In genomic region chrX:153922286-153922573, GRCh38 we compare ENCODE assay signal across 19 cellular contexts. TPM values are rescaled to one million over a fixed set of nuclear protein-coding genes. Genes with fewer than 3 reads are reported as not detected.
DNase-seq lines count a peak whose midpoint lies in the region; ATAC-seq, FAIRE-seq and TF ChIP-seq lines count a peak whose summit lies in the region.
"Had no signal": no experiment of that assay in that cellular context is flagged by ENCODE, and none has a peak within 500 bp of the region (broad histone marks: within the 10 kb centered on the region; RNA-seq: fewer than 3 reads in every experiment).

No MANE protein-coding gene starts in this region.

- no peak overlapping the region for H3K4me3 ChIP-seq in GM12878
- H3K4me3 ChIP-seq in sigmoid colon, result no peak overlapping the region
- H3K4me3 ChIP-seq: SJSA1, thoracic aorta had no signal

- CTCF ChIA-PET in activated CD8-positive, alpha-beta memory T cell treated with anti-CD3 and anti-CD28 coated beads, Interleukin-2, amount 10 ng/mL, durations not matched to agents 7 days and 5 days (lab: Charles Lee), result interaction anchor here (1.5 to 10.2 kb wide), 4 partner anchors 10 to 47 kb away, joined by 5 to 190 read pairs (median 28); partner anchors contain the start of genes HCFC1, NAA10 and RENBP
- CTCF ChIA-PET in GM12878 (lab: Yijun Ruan, JAX), result interaction anchor here (1.2 to 8.7 kb wide), 7 partner anchors 11 to 91 kb away, joined by 3 to 172 read pairs (median 6); partner anchors contain the start of gene RENBP

- peaks cover 38% of the 10 kb centered on the region for H3K36me3 Mint-ChIP-seq in activated CD8-positive, alpha-beta memory T cell treated with anti-CD3 and anti-CD28 coated beads, Interleukin-2, amount 10 ng/mL, durations not matched to agents 7 days and 5 days

- H3K9me3 ChIP-seq in KOPT-K1 (ENCODE audit: insufficient read depth, low read length, poor library complexity, severe bottlenecking) (no peaks in the 10 kb centered on the region), GM12878 (replicated peaks; ENCODE audit: control insufficient read depth, insufficient read depth, low read length) (no peaks in the 10 kb centered on the region), sigmoid colon (no peaks in the 10 kb centered on the region)
- H3K9me3 ChIP-seq: SJSA1, thoracic aorta had no signal

- TF ChIP-seq POLR2A in GM12878 (IDR thresholded peaks at IDR 0.05; ENCODE audit: low read depth, low read length) (no peak), sigmoid colon (IDR thresholded peaks at IDR 0.05) (no peak)

- H3K4me3 Mint-ChIP-seq in activated CD8-positive, alpha-beta memory T cell treated with anti-CD3 and anti-CD28 coated beads, Interleukin-2, amount 10 ng/mL, durations not matched to agents 7 days and 5 days, result peak overlapping the region; percentile 85
- H3K4me3 Mint-ChIP-seq: mesothelial cell of epicardium had no signal

- POLR2A ChIA-PET in GM12878 (lab: Charles Lee), result interaction anchor here (0.6 kb wide), 1 partner anchor 535 kb away, joined by 3 read pairs; no protein-coding TSS in a partner anchor

- intact Hi-C loops in GM12878 (cut with micrococcal nuclease; ENCODE audit: unreplicated experiment) (no loop called here), sigmoid colon (cut with DNase I) (loop anchor here (2.0 kb wide), 1 partner anchor 93 kb away; no protein-coding TSS in a partner anchor)

- no peaks in the 10 kb centered on the region for H3K9me3 Mint-ChIP-seq in activated CD8-positive, alpha-beta memory T cell treated with anti-CD3 and anti-CD28 coated beads, Interleukin-2, amount 10 ng/mL, durations not matched to agents 7 days and 5 days (ENCODE audit: low read depth)
- H3K9me3 Mint-ChIP-seq: mesothelial cell of epicardium had no signal

- 37% methylated on average over 3 of the region's 7 CpGs for WGBS in GM12878 (ENCODE audit: insufficient coverage, insufficient replicate concordance, low lambda C conversion rate, missing lambda C conversion rate)
- WGBS in sigmoid colon, 2 donors, result 47 to 70% methylated on average over 7 of the region's 7 CpGs

- TF ChIP-seq RAD21 in GM12878 (IDR thresholded peaks at IDR 0.05; ENCODE audit: insufficient read depth, low read depth, low read length), result no peak

- H3K27me3 ChIP-seq in GM12878 (replicated peaks in 1 of 2; ENCODE audit: control insufficient read depth in 2 of 2, insufficient read depth in 2 of 2, low read length in 1 of 2) (0 out of 4 replicates have a peak, but pooled peaks cover 0 to 1% of the 10 kb centered on the region in 2 experiments), sigmoid colon (no peaks in the 10 kb centered on the region)
- H3K27me3 ChIP-seq: SJSA1 had no signal

- H3K36me3 ChIP-seq in KOPT-K1 (ENCODE audit: insufficient read depth, low read length), result peaks cover 45% of the 10 kb centered on the region
- peaks cover 0 to 3% of the 10 kb centered on the region in 2 experiments; a peak in 1 of 4 replicates for H3K36me3 ChIP-seq in GM12878 (ENCODE audit: control insufficient read depth in 2 of 2, insufficient read depth in 2 of 2, low read length in 1 of 2)
- H3K36me3 ChIP-seq in sigmoid colon, result no peaks in the 10 kb centered on the region
- H3K36me3 ChIP-seq: SJSA1, thoracic aorta had no signal

- H2AFZ ChIP-seq in GM12878 (ENCODE audit: control insufficient read depth, low read depth, low read length), result no peak overlapping the region
- H2AFZ ChIP-seq: parathyroid adenoma had no signal

- FAIRE-seq in GM12878 (lab: Jason Lieb, UNC), result no peak
- FAIRE-seq: colon, kidney, TTC549 had no signal

- RAD21 ChIA-PET in GM12878 (lab: Charles Lee; ENCODE audit: unreplicated experiment), result interaction anchor here (1.3 to 3.8 kb wide), 4 partner anchors 24 to 96 kb away, joined by 3 to 59 read pairs (median 4); partner anchors contain the start of gene RENBP

- peak overlapping the region; percentile 100 for H3K27ac ChIP-seq in KOPT-K1 (ENCODE audit: low read depth, low read length, poor library complexity, severe bottlenecking)
- H3K27ac ChIP-seq in GM12878 (ENCODE audit: control insufficient read depth, insufficient read depth), result no peak overlapping the region
- peak overlapping the region in 3 of 4 donors; percentile 59 to 65 (median 63) for H3K27ac ChIP-seq in sigmoid colon
- H3K27ac ChIP-seq: epithelial cell of prostate, parathyroid adenoma, SJSA1, thoracic aorta had no signal

- H3K27me3 Mint-ChIP-seq in activated CD8-positive, alpha-beta memory T cell treated with anti-CD3 and anti-CD28 coated beads, Interleukin-2, amount 10 ng/mL, durations not matched to agents 7 days and 5 days, result no peaks in the 10 kb centered on the region

- TF ChIP-seq EP300 in GM12878 (IDR thresholded peaks at IDR 0.05; ENCODE audit: borderline replicate concordance in 1 of 2, control insufficient read depth in 1 of 2, low read depth in 2 of 2, low read length in 2 of 2) (no peak), sigmoid colon (IDR thresholded peaks at IDR 0.05) (no peak)

- H3K4me1 ChIP-seq in GM12878 (ENCODE audit: control insufficient read depth, insufficient read depth, low read length), result peaks cover 9% of the 10 kb centered on the region; the same call in 1 of the 2 replicates
- peaks cover 0 to 36% (median 29%) of the 10 kb centered on the region in 4 donors for H3K4me1 ChIP-seq in sigmoid colon

- no peak for ATAC-seq in activated CD8-positive, alpha-beta memory T cell treated with anti-CD3 and anti-CD28 coated beads, Interleukin-2, amount 10 ng/mL, durations not matched to agents 7 days and 5 days
- ATAC-seq in GM12878, result no peak
- ATAC-seq: HCT116 had no signal

- no peaks in the 10 kb centered on the region for H4K20me1 ChIP-seq in GM12878 (ENCODE audit: control insufficient read depth, insufficient read depth)

- H3K27ac Mint-ChIP-seq in activated CD8-positive, alpha-beta memory T cell treated with anti-CD3 and anti-CD28 coated beads, Interleukin-2, amount 10 ng/mL, durations not matched to agents 7 days and 5 days, result peak overlapping the region; percentile 94
- H3K27ac Mint-ChIP-seq: mesothelial cell of epicardium had no signal

- H3K4me2 ChIP-seq in GM12878 (ENCODE audit: control insufficient read depth, insufficient read depth), result peak overlapping the region; percentile 13; the same call in 1 of the 2 replicates

- H3K9ac ChIP-seq in GM12878 (ENCODE audit: control insufficient read depth, insufficient read depth, low read length), result no peak overlapping the region
- H3K9ac ChIP-seq: parathyroid adenoma had no signal

- TF ChIP-seq CTCF in GM12878 (IDR thresholded peaks at IDR 0.05 in 2 of 3, conservative IDR thresholded peaks at IDR 0.05 in 1 of 3; ENCODE audit: control insufficient read depth in 2 of 3, extremely low read depth in 1 of 3, insufficient read depth in 1 of 3, low read depth in 3 of 3, low read length in 3 of 3), result no peak
- TF ChIP-seq CTCF in sigmoid colon (IDR thresholded peaks at IDR 0.05), result no peak

- BruUV-seq in GM12878 (replicated peaks; lab: Mats Ljungman, UMichigan), result no TSS peak

- SMC1A ChIA-PET in GM12878 (lab: Charles Lee; ENCODE audit: uncharacterized antibody, unreplicated experiment), result interaction anchor here (5.5 kb wide), 1 partner anchor 26 kb away, joined by 61 read pairs; no protein-coding TSS in a partner anchor

- peaks cover 24% of the 10 kb centered on the region for H3K4me1 Mint-ChIP-seq in activated CD8-positive, alpha-beta memory T cell treated with anti-CD3 and anti-CD28 coated beads, Interleukin-2, amount 10 ng/mL, durations not matched to agents 7 days and 5 days

- peaks cover 33% of the 10 kb centered on the region for H3K79me2 ChIP-seq in GM12878 (ENCODE audit: control insufficient read depth, insufficient read depth, low read length)
- H3K79me2 ChIP-seq: parathyroid adenoma had no signal

- in situ Hi-C loops in GM12878 (cut with MboI), result loop anchor here (10.0 kb wide), 1 partner anchor 63 kb away; no protein-coding TSS in a partner anchor

- DNase-seq in activated CD8-positive, alpha-beta memory T cell treated with anti-CD3 and anti-CD28 coated beads, Interleukin-2, amount 10 ng/mL, durations not matched to agents 7 days and 5 days, result no peak
- DNase-seq in activated CD8-positive, alpha-beta memory T cell treated with anti-CD3 and anti-CD28 coated beads, Interleukin-2, amount 50 U/mL, for 4 hours, result no peak
- DNase-seq in GM12878 (ENCODE audit: low read depth, low spot score) (no peak), sigmoid colon (no peak), NCI-H187 treated with DMSO at 0.1 percent for 48 hours (lab: John Stamatoyannopoulos, UW) (no peak), putamen (ENCODE audit: low spot score) (no peak)
- no peak for DNase-seq in stimulated activated CD8-positive, alpha-beta memory T cell treated with anti-CD3 and anti-CD28 coated beads, Interleukin-4, amount 100 ng/mL, for 48 hours
- DNase-seq: NCI-H1417 treated with DMSO at 0.1 percent for 48 hours had no signal

RNA-seq across cellular contexts. Expression of gene ARHGAP4, which starts 3.8 kb away (rescaled TPM):
- total RNA-seq in activated CD8-positive, alpha-beta memory T cell treated with anti-CD3 and anti-CD28 coated beads, Interleukin-2, amount 10 ng/mL, durations not matched to agents 7 days and 5 days, result 100 to 1,000 TPM; 188 to 300 TPM
- total RNA-seq in GM12878 (2013; cell fraction: nucleolus; rRNA removed), result 91.6 and 99.6 TPM in 2 replicates
- total RNA-seq in GM12878 (2014; rRNA removed) (77.1 and 92.8 TPM in 2 replicates), GM12878 (2014; rRNA removed; fragmentation: Illumina TruSeq; extraction: Trizol) (19.0 and 19.5 TPM in 2 replicates), GM12878 (2021) (112 and 120 TPM in 2 replicates), sigmoid colon (10 to 100 TPM; 12.4 to 27.4 (median 16.3) TPM)
- 15.0 TPM for polyA plus RNA-seq in GM12878 (2011; ENCODE audit: low read depth)
- polyA plus RNA-seq in GM12878 (2011; rRNA removed) (8.5 and 22.0 TPM in 2 replicates), GM12878 (2014; fragmentation: Illumina TruSeq; extraction: Trizol) (2.2 and 14.6 TPM in 2 replicates), GM12878 (2014; fragmentation: Nextera tagmentation; extraction: Ambion mirVana) (1 to 10 TPM in 1 of 2 experiments, under 1 TPM in 1; 0.71 to 6.0 TPM), GM12878 (2014; rRNA removed) (102 and 116 TPM in 2 replicates), GM12878 (2016; fragmentation: Nextera tagmentation; extraction: Ambion mirVana) (10 to 100 TPM; 66.6 to 81.6 TPM), sigmoid colon (100 to 1,000 TPM in 1 of 3 donors, 10 to 100 TPM in 1, 1 to 10 TPM in 1; 8.4 to 122 (median 17.3) TPM)
- polyA plus RNA-seq in GM12878 (2011; cell fraction: cytosol; rRNA removed), result 33.8 and 45.0 TPM in 2 replicates
- polyA plus RNA-seq in GM12878 (2011; cell fraction: nucleus; rRNA removed), result 299 and 365 TPM in 2 replicates
- 51.0 and 62.3 TPM in 2 replicates for polyA plus RNA-seq in GM12878 (2012)
- polyA minus RNA-seq in GM12878 (2011; rRNA and poly(A)+ RNA removed), result 9.7 and 37.3 TPM in 2 replicates
- polyA minus RNA-seq in GM12878 (2011; cell fraction: cytosol; rRNA and poly(A)+ RNA removed), result 23.3 and 31.5 TPM in 2 replicates
- 47.1 and 68.5 TPM in 2 replicates for polyA minus RNA-seq in GM12878 (2011; cell fraction: nucleus; rRNA and poly(A)+ RNA removed)

RNA-seq across cellular contexts. Expression of gene NAA10, which starts 12.6 kb away (rescaled TPM):
- 100 to 1,000 TPM in 1 of 2 experiments, 10 to 100 TPM in 1; 92.8 to 115 TPM for total RNA-seq in activated CD8-positive, alpha-beta memory T cell treated with anti-CD3 and anti-CD28 coated beads, Interleukin-2, amount 10 ng/mL, durations not matched to agents 7 days and 5 days
- 17.5 and 20.3 TPM in 2 replicates for total RNA-seq in GM12878 (2013; cell fraction: nucleolus; rRNA removed)
- total RNA-seq in GM12878 (2014; rRNA removed) (82.6 and 100 TPM in 2 replicates), GM12878 (2014; rRNA removed; fragmentation: Illumina TruSeq; extraction: Trizol) (59.6 and 69.5 TPM in 2 replicates), GM12878 (2021) (113 and 123 TPM in 2 replicates), sigmoid colon (100 to 1,000 TPM in 1 of 4 donors, 10 to 100 TPM in 3; 57.4 to 113 (median 79.2) TPM)
- 40.6 TPM for polyA plus RNA-seq in GM12878 (2011; ENCODE audit: low read depth)
- polyA plus RNA-seq in GM12878 (2011; rRNA removed) (25.4 and 45.1 TPM in 2 replicates), GM12878 (2014; fragmentation: Illumina TruSeq; extraction: Trizol) (88.7 and 97.7 TPM in 2 replicates), GM12878 (2014; fragmentation: Nextera tagmentation; extraction: Ambion mirVana) (10 to 100 TPM in 1 of 2 experiments, 1 to 10 TPM in 1; 7.9 to 26.6 TPM), GM12878 (2014; rRNA removed) (158 TPM in 2 replicates), GM12878 (2016; fragmentation: Nextera tagmentation; extraction: Ambion mirVana) (100 to 1,000 TPM; 209 to 212 TPM), sigmoid colon (100 to 1,000 TPM in 1 of 3 donors, 10 to 100 TPM in 2; 78.6 to 128 (median 84.7) TPM)
- polyA plus RNA-seq in GM12878 (2011; cell fraction: cytosol; rRNA removed), result 77.8 and 104 TPM in 2 replicates
- 54.2 and 67.6 TPM in 2 replicates for polyA plus RNA-seq in GM12878 (2011; cell fraction: nucleus; rRNA removed)
- polyA plus RNA-seq in GM12878 (2012), result 64.3 and 68.0 TPM in 2 replicates
- polyA minus RNA-seq in GM12878 (2011; rRNA and poly(A)+ RNA removed), result 31.8 and 50.4 TPM in 2 replicates
- polyA minus RNA-seq in GM12878 (2011; cell fraction: cytosol; rRNA and poly(A)+ RNA removed), result 17.2 and 25.0 TPM in 2 replicates
- 13.3 and 24.4 TPM in 2 replicates for polyA minus RNA-seq in GM12878 (2011; cell fraction: nucleus; rRNA and poly(A)+ RNA removed)

RNA-seq across cellular contexts. Expression of gene AVPR2, which starts 17.8 kb away (rescaled TPM):
- total RNA-seq in activated CD8-positive, alpha-beta memory T cell treated with anti-CD3 and anti-CD28 coated beads, Interleukin-2, amount 10 ng/mL, durations not matched to agents 7 days and 5 days, result not detected
- total RNA-seq in GM12878 (2013; cell fraction: nucleolus; rRNA removed), result not detected in 2 replicates
- total RNA-seq in GM12878 (2014; rRNA removed), result not detected in 2 replicates
- not detected in 2 replicates for total RNA-seq in GM12878 (2014; rRNA removed; fragmentation: Illumina TruSeq; extraction: Trizol)
- not detected in 2 replicates for total RNA-seq in GM12878 (2021)
- not detected for polyA plus RNA-seq in GM12878 (2011; ENCODE audit: low read depth)
- not detected in 2 replicates for polyA plus RNA-seq in GM12878 (2011; rRNA removed)
- polyA plus RNA-seq in GM12878 (2011; cell fraction: cytosol; rRNA removed), result 0.03 and 0.07 TPM in 2 replicates
- polyA plus RNA-seq in GM12878 (2011; cell fraction: nucleus; rRNA removed), result 0.43 and 0.44 TPM in 2 replicates
- polyA plus RNA-seq in GM12878 (2012), result 0.14 and 0.54 TPM in 2 replicates
- polyA plus RNA-seq in GM12878 (2014; fragmentation: Illumina TruSeq; extraction: Trizol), result not detected in 2 replicates
- polyA plus RNA-seq in GM12878 (2014; fragmentation: Nextera tagmentation; extraction: Ambion mirVana), result not detected
- not detected in 2 replicates for polyA plus RNA-seq in GM12878 (2014; rRNA removed)
- polyA plus RNA-seq in GM12878 (2016; fragmentation: Nextera tagmentation; extraction: Ambion mirVana), result under 1 TPM; 0.12 to 0.37 TPM
- not detected in 2 replicates for polyA minus RNA-seq in GM12878 (2011; rRNA and poly(A)+ RNA removed)
- not detected in 2 replicates for polyA minus RNA-seq in GM12878 (2011; cell fraction: cytosol; rRNA and poly(A)+ RNA removed)
- polyA minus RNA-seq in GM12878 (2011; cell fraction: nucleus; rRNA and poly(A)+ RNA removed), result not detected in 2 replicates
- 1 to 10 TPM; 1.1 to 2.2 (median 1.3) TPM for total RNA-seq in sigmoid colon
- polyA plus RNA-seq in sigmoid colon, result 1 to 10 TPM in 1 of 3 donors, not detected in 2; 1.1 TPM
- total RNA-seq: Calu3, mesothelial cell of epicardium, SJSA1, thoracic aorta had no signal

RNA-seq across cellular contexts. Expression of gene RENBP, which starts 22.2 kb away (rescaled TPM):
- total RNA-seq in activated CD8-positive, alpha-beta memory T cell treated with anti-CD3 and anti-CD28 coated beads, Interleukin-2, amount 10 ng/mL, durations not matched to agents 7 days and 5 days, result 1 to 10 TPM; 6.8 to 7.5 TPM
- 8.3 and 9.0 TPM in 2 replicates for total RNA-seq in GM12878 (2013; cell fraction: nucleolus; rRNA removed)
- total RNA-seq in GM12878 (2014; rRNA removed), result 2.1 and 2.2 TPM in 2 replicates
- total RNA-seq in GM12878 (2014; rRNA removed; fragmentation: Illumina TruSeq; extraction: Trizol), result 1.6 and 1.8 TPM in 2 replicates
- total RNA-seq in GM12878 (2021), result 4.9 and 6.8 TPM in 2 replicates
- 3.9 TPM for polyA plus RNA-seq in GM12878 (2011; ENCODE audit: low read depth)
- 1.1 and 1.6 TPM in 2 replicates for polyA plus RNA-seq in GM12878 (2011; rRNA removed)
- 2.1 and 2.3 TPM in 2 replicates for polyA plus RNA-seq in GM12878 (2011; cell fraction: cytosol; rRNA removed)
- 4.1 and 6.0 TPM in 2 replicates for polyA plus RNA-seq in GM12878 (2011; cell fraction: nucleus; rRNA removed)
- 7.1 and 8.3 TPM in 2 replicates for polyA plus RNA-seq in GM12878 (2012)
- polyA plus RNA-seq in GM12878 (2014; fragmentation: Illumina TruSeq; extraction: Trizol), result 0.19 and 1.3 TPM in 2 replicates
- not detected for polyA plus RNA-seq in GM12878 (2014; fragmentation: Nextera tagmentation; extraction: Ambion mirVana)
- polyA plus RNA-seq in GM12878 (2014; rRNA removed), result 4.0 and 4.5 TPM in 2 replicates
- under 1 TPM in 1 of 2 experiments, not detected in 1; 0.36 TPM for polyA plus RNA-seq in GM12878 (2016; fragmentation: Nextera tagmentation; extraction: Ambion mirVana)
- polyA minus RNA-seq in GM12878 (2011; rRNA and poly(A)+ RNA removed), result 0.44 and 2.3 TPM in 2 replicates
- polyA minus RNA-seq in GM12878 (2011; cell fraction: cytosol; rRNA and poly(A)+ RNA removed), result 0.83 TPM in 1 of 2 replicates, not detected in the other
- 0.96 and 2.1 TPM in 2 replicates for polyA minus RNA-seq in GM12878 (2011; cell fraction: nucleus; rRNA and poly(A)+ RNA removed)
- total RNA-seq in sigmoid colon, result 10 to 100 TPM in 3 of 4 donors, 1 to 10 TPM in 1; 9.8 to 16.8 (median 13.1) TPM
- polyA plus RNA-seq in sigmoid colon, result 10 to 100 TPM; 10.2 to 15.1 (median 15.0) TPM

RNA-seq across cellular contexts. Expression of gene L1CAM, which starts 36.3 kb away (rescaled TPM):
- total RNA-seq in activated CD8-positive, alpha-beta memory T cell treated with anti-CD3 and anti-CD28 coated beads, Interleukin-2, amount 10 ng/mL, durations not matched to agents 7 days and 5 days, result 1 to 10 TPM; 3.6 to 4.9 TPM
- total RNA-seq in GM12878 (2013; cell fraction: nucleolus; rRNA removed), result 1.4 and 1.9 TPM in 2 replicates
- total RNA-seq in GM12878 (2014; rRNA removed), result not detected in 2 replicates
- total RNA-seq in GM12878 (2014; rRNA removed; fragmentation: Illumina TruSeq; extraction: Trizol), result not detected in 2 replicates
- total RNA-seq in GM12878 (2021), result 0.24 and 0.64 TPM in 2 replicates
- polyA plus RNA-seq in GM12878 (2011; ENCODE audit: low read depth), result 0.05 TPM
- 0.12 and 0.22 TPM in 2 replicates for polyA plus RNA-seq in GM12878 (2011; rRNA removed)
- 0.07 TPM in 2 replicates for polyA plus RNA-seq in GM12878 (2011; cell fraction: cytosol; rRNA removed)
- polyA plus RNA-seq in GM12878 (2011; cell fraction: nucleus; rRNA removed), result 0.35 and 1.1 TPM in 2 replicates
- polyA plus RNA-seq in GM12878 (2012), result 0.05 and 0.20 TPM in 2 replicates
- polyA plus RNA-seq in GM12878 (2014; fragmentation: Illumina TruSeq; extraction: Trizol), result not detected in 2 replicates
- not detected for polyA plus RNA-seq in GM12878 (2014; fragmentation: Nextera tagmentation; extraction: Ambion mirVana)
- polyA plus RNA-seq in GM12878 (2014; rRNA removed), result 0.01 TPM in 1 of 2 replicates, not detected in the other
- polyA plus RNA-seq in GM12878 (2016; fragmentation: Nextera tagmentation; extraction: Ambion mirVana), result under 1 TPM; 0.05 to 0.09 TPM
- 0.37 TPM in 1 of 2 replicates, not detected in the other for polyA minus RNA-seq in GM12878 (2011; rRNA and poly(A)+ RNA removed)
- 0.62 and 0.80 TPM in 2 replicates for polyA minus RNA-seq in GM12878 (2011; cell fraction: cytosol; rRNA and poly(A)+ RNA removed)
- polyA minus RNA-seq in GM12878 (2011; cell fraction: nucleus; rRNA and poly(A)+ RNA removed), result 0.48 TPM in 2 replicates
- 10 to 100 TPM in 3 of 4 donors, 1 to 10 TPM in 1; 6.6 to 30.2 (median 23.1) TPM for total RNA-seq in sigmoid colon
- polyA plus RNA-seq in sigmoid colon, result 10 to 100 TPM in 1 of 3 donors, 1 to 10 TPM in 1, not detected in 1; 2.4 to 10.5 TPM
